ENCODE assay signal across 9 cellular contexts in the genomic region with DNA sequence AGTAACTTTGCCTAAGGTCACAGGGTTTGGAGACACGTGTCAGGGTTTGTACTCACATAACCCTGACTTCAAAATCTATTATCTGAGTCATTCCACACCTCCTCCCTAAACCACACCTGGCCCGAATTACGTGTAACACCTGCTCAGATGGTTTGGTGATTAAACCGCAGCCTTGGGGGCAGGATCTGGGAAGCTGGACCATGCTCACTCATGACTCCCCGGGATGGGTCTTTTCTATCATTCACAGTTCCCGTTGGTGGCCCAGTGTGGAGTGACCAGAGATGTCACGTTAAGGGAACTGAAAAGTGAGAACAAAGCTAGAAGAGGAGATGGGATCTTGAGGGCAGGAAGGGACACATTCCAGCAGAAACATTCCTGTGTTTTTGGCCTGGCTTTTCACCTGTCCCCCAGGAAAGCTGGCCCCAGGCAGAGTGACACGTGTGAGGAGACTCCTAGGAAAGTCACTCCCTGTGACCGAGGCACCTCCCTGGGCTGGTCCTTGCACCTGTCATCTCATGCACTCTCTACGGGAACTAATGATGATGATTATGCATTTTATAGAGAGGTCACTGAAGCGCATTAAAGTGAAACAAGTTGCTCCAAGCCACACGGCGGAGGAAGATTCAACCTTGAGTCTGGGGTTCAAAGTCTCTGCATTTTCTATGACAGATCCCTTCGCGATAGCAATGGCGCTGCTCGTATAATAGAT.
A peak's percentile ranks its signal among the peaks of the same experiment; 100 is the strongest.
DNase-seq lines count a peak whose midpoint lies in the region; ATAC-seq lines count a peak whose summit lies in the region.
"Had no signal": no experiment of that assay in that cellular context is flagged by ENCODE, and none has a peak within 500 bp of the region (broad histone marks: within the 10 kb centered on the region; RNA-seq: fewer than 3 reads in every experiment).

No MANE protein-coding gene starts in this region.

- H3K27me3 ChIP-seq in CD4-positive, CD25-positive, alpha-beta regulatory T cell (ENCODE audit: control insufficient read depth, insufficient read depth, low read length) = no peaks in the 10 kb centered on the region
- no peaks in the 10 kb centered on the region for H3K27me3 ChIP-seq in effector memory CD4-positive, alpha-beta T cell (replicated peaks; ENCODE audit: control insufficient read depth, insufficient read depth, low read length, poor library complexity, severe bottlenecking)

- no peaks in the 10 kb centered on the region for H3K27me3 Mint-ChIP-seq in CD4-positive, CD25-positive, alpha-beta regulatory T cell
- H3K27me3 Mint-ChIP-seq in T-cell = no peaks in the 10 kb centered on the region

- peak overlapping the region; percentile 59 to 84 (median 77) for H3K4me3 Mint-ChIP-seq in CD4-positive, CD25-positive, alpha-beta regulatory T cell
- peak overlapping the region; percentile 53 to 81 (median 59) for H3K4me3 Mint-ChIP-seq in T-cell

- H3K4me1 ChIP-seq in CD4-positive, CD25-positive, alpha-beta regulatory T cell (ENCODE audit: control insufficient read depth, insufficient read depth, low read length, poor library complexity, severe bottlenecking) = peaks cover 38% of the 10 kb centered on the region
- peaks cover 33% of the 10 kb centered on the region for H3K4me1 ChIP-seq in effector memory CD4-positive, alpha-beta T cell (ENCODE audit: control insufficient read depth, insufficient read depth, low read length, poor library complexity, severe bottlenecking)

- peaks cover 0 to 4% (median 0%) of the 10 kb centered on the region in 7 donors for H3K9me3 Mint-ChIP-seq in CD4-positive, CD25-positive, alpha-beta regulatory T cell
- no peaks in the 10 kb centered on the region for H3K9me3 Mint-ChIP-seq in T-cell

- H3K4me1 Mint-ChIP-seq in CD4-positive, CD25-positive, alpha-beta regulatory T cell = peaks cover 26 to 72% (median 46%) of the 10 kb centered on the region in 4 donors
- H3K4me1 Mint-ChIP-seq in T-cell = peaks cover 68 to 70% (median 69%) of the 10 kb centered on the region in 3 donors

- H3K9me3 ChIP-seq in CD4-positive, CD25-positive, alpha-beta regulatory T cell (ENCODE audit: control insufficient read depth in 2 of 2, low read length in 2 of 2) = no peaks in the 10 kb centered on the region
- no peaks in the 10 kb centered on the region for H3K9me3 ChIP-seq in effector memory CD4-positive, alpha-beta T cell (ENCODE audit: control insufficient read depth, low read length)

- peak; percentile 14 to 75 (median 41) for DNase-seq in CD4-positive, CD25-positive, alpha-beta regulatory T cell
- DNase-seq in T-cell (peak in 26 of 34 experiments; percentile 8 to 48 (median 30)), NCI-H1092 (lab: John Stamatoyannopoulos, UW) (no peak), retina (no peak), amygdala (lab: John Stamatoyannopoulos, UW) (no peak), NCI-H2029 treated with DMSO at 0.1 percent for 48 hours (lab: John Stamatoyannopoulos, UW) (no peak)
- peak; percentile 33 to 41 (median 35) for DNase-seq in effector memory CD4-positive, alpha-beta T cell

- peak; percentile 61 to 62 for ATAC-seq in CD4-positive, CD25-positive, alpha-beta regulatory T cell (ENCODE audit: low read depth in 2 of 2)
- ATAC-seq in GM21576 (IDR thresholded peaks at IDR 0.05; ENCODE audit: unreplicated experiment) (peak; percentile 53), T-cell (replicated peaks in 1 of 4) (peak; percentile 63 to 78 (median 76))

- H3K27ac Mint-ChIP-seq in CD4-positive, CD25-positive, alpha-beta regulatory T cell = peak overlapping the region; percentile 58 to 95 (median 82)
- peak overlapping the region; percentile 88 to 90 for H3K27ac Mint-ChIP-seq in T-cell

- H3K36me3 Mint-ChIP-seq in CD4-positive, CD25-positive, alpha-beta regulatory T cell = no peaks in the 10 kb centered on the region
- no peaks in the 10 kb centered on the region for H3K36me3 Mint-ChIP-seq in T-cell

- peak overlapping the region; percentile 64 for H3K4me3 ChIP-seq in CD4-positive, CD25-positive, alpha-beta regulatory T cell (ENCODE audit: low read depth, low read length)
- H3K4me3 ChIP-seq in effector memory CD4-positive, alpha-beta T cell (ENCODE audit: insufficient read depth, low read depth, low read length, poor library complexity, severe bottlenecking) = no peak overlapping the region
- H3K4me3 ChIP-seq: lung had no signal

- no peak overlapping the region for H3K27ac ChIP-seq in CD4-positive, CD25-positive, alpha-beta regulatory T cell (ENCODE audit: insufficient read depth, low read length, poor library complexity, severe bottlenecking)
- peak overlapping the region; percentile 52 for H3K27ac ChIP-seq in effector memory CD4-positive, alpha-beta T cell (ENCODE audit: insufficient read depth, low read length, poor library complexity, severe bottlenecking)

- no peaks in the 10 kb centered on the region for H3K36me3 ChIP-seq in CD4-positive, CD25-positive, alpha-beta regulatory T cell (ENCODE audit: control insufficient read depth, insufficient read depth, low read length)
- H3K36me3 ChIP-seq in effector memory CD4-positive, alpha-beta T cell (ENCODE audit: control insufficient read depth, insufficient read depth, low read length) = no peaks in the 10 kb centered on the region

- POLR2A ChIA-PET in T-cell (lab: Charles Lee) = no interaction called here

- CTCF ChIA-PET in T-cell (lab: Charles Lee) = interaction anchor here in 1 of 2 donors (1.1 kb wide), 1 partner anchor 219 kb away, joined by 3 read pairs; no protein-coding TSS in a partner anchor

Comparison
In these comparisons a context has a peak if more than half of its experiments do, and no peak if none do; other contexts are left out.
1. DNase-seq: peak in CD4-positive, CD25-positive, alpha-beta regulatory T cell (3 of 3), T-cell (26 of 34) and effector memory CD4-positive, alpha-beta T cell (3 of 3); none in NCI-H1092 (single experiment), retina (single experiment), amygdala (0 of 56) and NCI-H2029 treated with DMSO at 0.1 percent for 48 hours (single experiment).
2. Peak in every context shown above with its lines, with median percentiles within 50 percentile points of each other: ATAC-seq.